In the genomic region with DNA sequence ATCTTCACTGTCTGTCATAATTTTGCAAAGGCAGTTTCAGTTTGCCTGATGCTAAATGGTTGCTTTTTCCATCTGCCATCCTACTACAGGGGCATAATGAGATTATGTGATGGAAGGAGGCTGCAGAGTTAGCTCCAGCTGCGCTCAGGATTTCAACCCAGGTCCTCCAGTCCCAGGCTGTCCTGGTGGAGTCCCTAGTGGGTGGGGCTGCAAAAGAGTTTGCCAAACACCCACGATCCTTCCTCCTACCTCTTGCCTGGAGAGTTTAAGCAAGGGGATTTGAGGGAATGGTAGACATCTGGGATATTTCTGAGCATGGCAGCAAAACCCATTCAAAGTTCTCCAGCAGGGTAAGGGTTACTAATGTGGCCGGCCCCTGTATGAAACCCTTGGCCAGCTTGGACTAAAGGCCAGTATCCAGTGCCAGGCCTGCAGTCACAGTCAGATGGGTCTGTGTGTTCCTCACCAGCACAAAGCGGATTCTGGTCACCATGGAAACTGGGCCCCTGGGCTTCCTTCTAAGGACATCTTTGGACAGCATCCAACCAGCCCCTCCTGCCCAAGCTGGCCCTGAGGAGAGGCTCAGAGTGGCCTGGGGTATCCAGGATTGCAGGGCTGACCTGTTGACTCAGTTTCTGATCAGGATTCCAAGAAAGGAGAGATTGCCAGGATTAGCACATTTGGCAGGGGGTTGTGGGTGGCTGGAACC, we compare ENCODE assay signal across 10 cellular contexts. TPM values are rescaled to one million over a fixed set of nuclear protein-coding genes. Genes with fewer than 3 reads are reported as not detected.
A peak's percentile ranks its signal among the peaks of the same experiment; 100 is the strongest.
DNase-seq lines count a peak whose midpoint lies in the region; ATAC-seq, FAIRE-seq and TF ChIP-seq lines count a peak whose summit lies in the region.
"Had no signal": no experiment of that assay in that cellular context is flagged by ENCODE, and none has a peak within 500 bp of the region (broad histone marks: within the 10 kb centered on the region; RNA-seq: fewer than 3 reads in every experiment).

No MANE protein-coding gene starts in this region.

- H3K9ac ChIP-seq in smooth muscle cell (ENCODE audit: low read depth): no peak overlapping the region

- no peak overlapping the region for H2AFZ ChIP-seq in smooth muscle cell (ENCODE audit: low read depth)

- no peak for TF ChIP-seq POLR2A in GM12892 (IDR thresholded peaks at IDR 0.05; ENCODE audit: low read depth, low read length)

- H3K9me3 ChIP-seq in WERI-Rb-1 (ENCODE audit: severe bottlenecking) (no peaks in the 10 kb centered on the region), left ventricle myocardium inferior (replicated peaks) (peaks cover 9% of the 10 kb centered on the region), smooth muscle cell (replicated peaks; ENCODE audit: low read depth) (no peaks in the 10 kb centered on the region)
- H3K9me3 ChIP-seq: ascending aorta had no signal

- DNase-seq in M059J (ENCODE audit: low read depth) (peak; percentile 72), WERI-Rb-1 (peak; percentile 82), left ventricle myocardium inferior (peak; percentile 58), smooth muscle cell (lab: John Stamatoyannopoulos, UW; ENCODE audit: unreplicated experiment) (no peak), GM12892 (ENCODE audit: insufficient read length) (no peak), HuH-7.5 (ENCODE audit: low spot score) (no peak)
- no peak for DNase-seq in activated T-cell treated with anti-CD3 and anti-CD28 coated beads, Interleukin-2, amount 50 U/mL, for 24 hours
- no peak for DNase-seq in activated T-cell treated with anti-CD3 and anti-CD28 coated beads, Interleukin-2, amount 50 U/mL, for 72 hours

- H3K4me1 ChIP-seq in left ventricle myocardium inferior (peaks cover 20% of the 10 kb centered on the region), smooth muscle cell (ENCODE audit: low read depth) (peaks cover 11% of the 10 kb centered on the region)
- H3K4me1 ChIP-seq: ascending aorta had no signal

- no peaks in the 10 kb centered on the region for H3K79me2 ChIP-seq in smooth muscle cell (ENCODE audit: low read depth)

- H3K36me3 ChIP-seq in WERI-Rb-1 (no peaks in the 10 kb centered on the region), left ventricle myocardium inferior (no peaks in the 10 kb centered on the region), smooth muscle cell (ENCODE audit: low read depth) (no peaks in the 10 kb centered on the region)
- H3K36me3 ChIP-seq: ascending aorta had no signal

- H3K4me2 ChIP-seq in smooth muscle cell: peak overlapping the region; percentile 45

- no peak overlapping the region for H3K4me3 Mint-ChIP-seq in activated T-cell treated with anti-CD3 and anti-CD28 coated beads, Interleukin-2, amount 50 U/mL, for 24 hours
- H3K4me3 Mint-ChIP-seq in activated T-cell treated with anti-CD3 and anti-CD28 coated beads, Interleukin-2, amount 50 U/mL, for 72 hours: no peak overlapping the region

- H3K27ac Mint-ChIP-seq in activated T-cell treated with anti-CD3 and anti-CD28 coated beads, Interleukin-2, amount 50 U/mL, for 24 hours: no peak overlapping the region
- no peak overlapping the region for H3K27ac Mint-ChIP-seq in activated T-cell treated with anti-CD3 and anti-CD28 coated beads, Interleukin-2, amount 50 U/mL, for 72 hours

- peaks cover 7% of the 10 kb centered on the region for H3K9me3 Mint-ChIP-seq in activated T-cell treated with anti-CD3 and anti-CD28 coated beads, Interleukin-2, amount 50 U/mL, for 24 hours
- H3K9me3 Mint-ChIP-seq in activated T-cell treated with anti-CD3 and anti-CD28 coated beads, Interleukin-2, amount 50 U/mL, for 72 hours: peaks cover 0 to 2% of the 10 kb centered on the region in 2 donors

- no peak for ATAC-seq in activated T-cell treated with anti-CD3 and anti-CD28 coated beads, Interleukin-2, amount 50 U/mL, for 72 hours (replicated peaks in 1 of 2)

- H3K27ac ChIP-seq in WERI-Rb-1 (peak overlapping the region; percentile 54), left ventricle myocardium inferior (replicated peaks) (peak overlapping the region; percentile 24), smooth muscle cell (ENCODE audit: low read depth) (no peak overlapping the region)
- H3K27ac ChIP-seq: ascending aorta had no signal

- H3K4me3 ChIP-seq in WERI-Rb-1 (ENCODE audit: low read depth, low read length) (peak overlapping the region; percentile 16; the same call in 1 of the 2 replicates), left ventricle myocardium inferior (no peak overlapping the region), smooth muscle cell (no peak overlapping the region)
- H3K4me3 ChIP-seq: ascending aorta had no signal

- no peak for FAIRE-seq in GM12892 (lab: Jason Lieb, UNC)
- FAIRE-seq: TTC549 had no signal

- H3K36me3 Mint-ChIP-seq in activated T-cell treated with anti-CD3 and anti-CD28 coated beads, Interleukin-2, amount 50 U/mL, for 24 hours (ENCODE audit: low read depth): no peaks in the 10 kb centered on the region
- no peaks in the 10 kb centered on the region for H3K36me3 Mint-ChIP-seq in activated T-cell treated with anti-CD3 and anti-CD28 coated beads, Interleukin-2, amount 50 U/mL, for 72 hours (ENCODE audit: insufficient read depth in 2 of 2)

- TF ChIP-seq CTCF in WERI-Rb-1 (IDR thresholded peaks at IDR 0.05; ENCODE audit: low read depth, low read length): no peak
- TF ChIP-seq CTCF in left ventricle myocardium inferior (IDR thresholded peaks at IDR 0.05; ENCODE audit: borderline replicate concordance): no peak
- no peak for TF ChIP-seq CTCF in smooth muscle cell (IDR thresholded peaks at IDR 0.05; ENCODE audit: borderline replicate concordance, insufficient read depth, poor library complexity, severe bottlenecking)

- WGBS in smooth muscle cell (ENCODE audit: low lambda C conversion rate): 66% methylated on average over 4 of the region's 4 CpGs

- intact Hi-C loops in left ventricle myocardium inferior (cut with micrococcal nuclease): no loop called here

- H3F3A ChIP-seq in smooth muscle cell (ENCODE audit: low read depth): no peaks in the 10 kb centered on the region

- H4K20me1 ChIP-seq in smooth muscle cell (ENCODE audit: low read depth): no peaks in the 10 kb centered on the region

- H3K27me3 Mint-ChIP-seq in activated T-cell treated with anti-CD3 and anti-CD28 coated beads, Interleukin-2, amount 50 U/mL, for 24 hours: no peaks in the 10 kb centered on the region
- H3K27me3 Mint-ChIP-seq in activated T-cell treated with anti-CD3 and anti-CD28 coated beads, Interleukin-2, amount 50 U/mL, for 72 hours (ENCODE audit: low read depth): no peaks in the 10 kb centered on the region

- H3K27me3 ChIP-seq in WERI-Rb-1 (ENCODE audit: insufficient read depth, low read depth, severe bottlenecking) (no peaks in the 10 kb centered on the region), left ventricle myocardium inferior (ENCODE audit: low read depth) (no peaks in the 10 kb centered on the region), smooth muscle cell (ENCODE audit: low read depth) (no peaks in the 10 kb centered on the region)
- H3K27me3 ChIP-seq: ascending aorta had no signal

- H3K4me1 Mint-ChIP-seq in activated T-cell treated with anti-CD3 and anti-CD28 coated beads, Interleukin-2, amount 50 U/mL, for 24 hours (ENCODE audit: low read depth): peaks cover 2% of the 10 kb centered on the region
- H3K4me1 Mint-ChIP-seq in activated T-cell treated with anti-CD3 and anti-CD28 coated beads, Interleukin-2, amount 50 U/mL, for 72 hours (ENCODE audit: low read depth): no peaks in the 10 kb centered on the region

RNA-seq across cellular contexts. Expression of a gene that starts 42.7 kb away (rescaled TPM):
- 12.3 and 22.4 TPM in 2 replicates for total RNA-seq in M059J (2014; rRNA removed; shearing (Covaris generic))
- total RNA-seq in left ventricle myocardium inferior (18.0 TPM), smooth muscle cell (10.6 and 13.6 TPM in 2 replicates)
- 7.0 and 8.5 TPM in 2 replicates for polyA plus RNA-seq in smooth muscle cell
- not detected for polyA plus RNA-seq in GM12892 (2012; ENCODE audit: missing spikeins)
- under 1 TPM; 0.16 to 0.38 TPM for total RNA-seq in activated T-cell treated with anti-CD3 and anti-CD28 coated beads, Interleukin-2, amount 50 U/mL, for 72 hours

Comparison
In these comparisons a context has a peak if more than half of its experiments do, and no peak if none do; other contexts are left out.
1. DNase-seq: peak in M059J (single experiment), WERI-Rb-1 (single experiment) and left ventricle myocardium inferior (single experiment); none in smooth muscle cell (single experiment), activated T-cell treated with anti-CD3 and anti-CD28 coated beads, Interleukin-2, amount 50 U/mL, for 24 hours (single experiment), GM12892 (single experiment), HuH-7.5 (single experiment) and activated T-cell treated with anti-CD3 and anti-CD28 coated beads, Interleukin-2, amount 50 U/mL, for 72 hours (0 of 2).